ENCODE assay signal across 1 cellular context in genomic region chr3:117059054-117059989, GRCh38.
TF ChIP-seq lines count a peak whose summit lies in the region.

No MANE protein-coding gene starts in this region.

TF ChIP-seq in H1, 55 proteins besides CTCF, POLR2A, EP300 and RAD21 (continued from another document):
- peak; percentile 60 for TF ChIP-seq CHD7 (IDR thresholded peaks at IDR 0.05; ENCODE audit: insufficient replicate concordance, low read length)
